In genomic region chr14:34436118-34436905, GRCh38 we compare ENCODE assay signal across 15 cellular contexts. TPM values are rescaled to one million over a fixed set of nuclear protein-coding genes. Genes with fewer than 3 reads are reported as not detected.
DNase-seq lines count a peak whose midpoint lies in the region; ATAC-seq, FAIRE-seq and TF ChIP-seq lines count a peak whose summit lies in the region.
"Had no signal": no experiment of that assay in that cellular context is flagged by ENCODE, and none has a peak within 500 bp of the region (broad histone marks: within the 10 kb centered on the region; RNA-seq: fewer than 3 reads in every experiment).

No MANE protein-coding gene starts in this region.

- TF ChIP-seq RAD21 in A549 (conservative IDR thresholded peaks at IDR 0.05 in 1 of 2, IDR thresholded peaks at IDR 0.05 in 1 of 2) = no peak

- peaks cover 1% of the 10 kb centered on the region for H3K4me1 Mint-ChIP-seq in stimulated activated effector memory CD8-positive, alpha-beta T cell treated with anti-CD3 and anti-CD28 coated beads, Interleukin-12 subunit alpha, Interleukin-12 subunit beta, amount 100 ng/mL, for 72 hours

- DNase-seq in A549 (ENCODE audit: low read depth in 1 of 2, low spot score in 1 of 2) (no peak), RPMI7951 (ENCODE audit: low read depth) (peak; percentile 11), fibroblast of pulmonary artery (ENCODE audit: low read depth) (peak; percentile 65), left cardiac atrium (no peak), prostate gland (ENCODE audit: low spot score) (no peak)
- no peak for DNase-seq in stimulated activated effector memory CD8-positive, alpha-beta T cell treated with anti-CD3 and anti-CD28 coated beads, Interleukin-12 subunit alpha, Interleukin-12 subunit beta, amount 100 ng/mL, for 72 hours (ENCODE audit: low spot score in 2 of 2)
- DNase-seq in activated naive CD4-positive, alpha-beta T cell treated with anti-CD3 and anti-CD28 coated beads, Interleukin-2, amount 50 U/mL, for 16 hours = no peak
- DNase-seq: activated CD8-positive, alpha-beta T cell treated with anti-CD3 and anti-CD28 coated beads for 36 hours; endodermal cell; H9; immature natural killer cell; NCI-H510A treated with DMSO at 0.1 percent for 48 hours had no signal

- no peak for TF ChIP-seq POLR2A in A549 (IDR thresholded peaks at IDR 0.05; ENCODE audit: low read length)
- no peak for TF ChIP-seq POLR2A in prostate gland (IDR thresholded peaks at IDR 0.05)

- H3K4me2 ChIP-seq in A549 = peak overlapping the region; percentile 44

- no peaks in the 10 kb centered on the region for H3K27me3 ChIP-seq in prostate gland (replicated peaks; ENCODE audit: insufficient read depth)

- H3K36me3 Mint-ChIP-seq in stimulated activated effector memory CD8-positive, alpha-beta T cell treated with anti-CD3 and anti-CD28 coated beads, Interleukin-12 subunit alpha, Interleukin-12 subunit beta, amount 100 ng/mL, for 72 hours = no peaks in the 10 kb centered on the region

- no peak overlapping the region for H3K27ac Mint-ChIP-seq in stimulated activated effector memory CD8-positive, alpha-beta T cell treated with anti-CD3 and anti-CD28 coated beads, Interleukin-12 subunit alpha, Interleukin-12 subunit beta, amount 100 ng/mL, for 72 hours
- H3K27ac Mint-ChIP-seq: activated CD8-positive, alpha-beta T cell treated with anti-CD3 and anti-CD28 coated beads for 36 hours; endodermal cell; nephron had no signal

- no peak for FAIRE-seq in A549 (lab: Jason Lieb, UNC)

- H3K9me3 ChIP-seq in A549 (no peaks in the 10 kb centered on the region), prostate gland (no peaks in the 10 kb centered on the region)

- ATAC-seq in A549 (peak in 1 of 2 experiments; percentile 58; a peak in 3 of 6 replicates), HG02852 (IDR thresholded peaks at IDR 0.05; ENCODE audit: unreplicated experiment) (peak; percentile 54), left cardiac atrium (no peak)
- no peak for ATAC-seq in stimulated activated effector memory CD8-positive, alpha-beta T cell treated with anti-CD3 and anti-CD28 coated beads, Interleukin-12 subunit alpha, Interleukin-12 subunit beta, amount 100 ng/mL, for 72 hours
- ATAC-seq: activated CD8-positive, alpha-beta T cell treated with anti-CD3 and anti-CD28 coated beads for 36 hours had no signal

- H3K4me3 Mint-ChIP-seq in stimulated activated effector memory CD8-positive, alpha-beta T cell treated with anti-CD3 and anti-CD28 coated beads, Interleukin-12 subunit alpha, Interleukin-12 subunit beta, amount 100 ng/mL, for 72 hours = no peak overlapping the region
- H3K4me3 Mint-ChIP-seq: activated CD8-positive, alpha-beta T cell treated with anti-CD3 and anti-CD28 coated beads for 36 hours; endodermal cell; H9; immature natural killer cell; nephron had no signal

- POLR2A ChIA-PET in A549 (lab: Yijun Ruan, JAX) = interaction anchor here (0.6 kb wide), 1 partner anchor 69 kb away, joined by 3 read pairs; no protein-coding TSS in a partner anchor

- no peaks in the 10 kb centered on the region for H3K36me3 ChIP-seq in prostate gland

- peak overlapping the region; percentile 14 to 77; a peak in 3 of 6 replicates for H3K27ac ChIP-seq in A549
- no peak overlapping the region for H3K27ac ChIP-seq in prostate gland
- H3K27ac ChIP-seq: SK-N-MC had no signal

- no peaks in the 10 kb centered on the region for H3K9me3 Mint-ChIP-seq in stimulated activated effector memory CD8-positive, alpha-beta T cell treated with anti-CD3 and anti-CD28 coated beads, Interleukin-12 subunit alpha, Interleukin-12 subunit beta, amount 100 ng/mL, for 72 hours
- H3K9me3 Mint-ChIP-seq: endodermal cell, H9 had no signal

- TF ChIP-seq EP300 in A549 (IDR thresholded peaks at IDR 0.05) = no peak

- TF ChIP-seq CTCF in A549 (IDR thresholded peaks at IDR 0.05) = no peak
- no peak for TF ChIP-seq CTCF in fibroblast of pulmonary artery (IDR thresholded peaks at IDR 0.05; ENCODE audit: low read length, missing control alignments)
- TF ChIP-seq CTCF in prostate gland (IDR thresholded peaks at IDR 0.05) = no peak

- CTCF ChIA-PET in A549 (lab: Yijun Ruan, JAX) = interaction anchor here (1.1 to 1.4 kb wide), 4 partner anchors 47 to 105 kb away, joined by 3 to 4 read pairs (median 3); no protein-coding TSS in a partner anchor

- peaks cover 38% of the 10 kb centered on the region for H3K4me1 ChIP-seq in A549
- no peaks in the 10 kb centered on the region for H3K4me1 ChIP-seq in prostate gland (replicated peaks)

- H3K4me3 ChIP-seq in A549 (no peak overlapping the region), fibroblast of pulmonary artery (replicated peaks; ENCODE audit: low read depth, low read length) (no peak overlapping the region), prostate gland (no peak overlapping the region)
- H3K4me3 ChIP-seq: SK-N-MC had no signal

- 19% methylated on average over 1 of the region's 1 CpG for WGBS in A549 (ENCODE audit: missing lambda C conversion rate)
- WGBS in prostate gland = 72% methylated on average over 1 of the region's 1 CpG

- intact Hi-C loops in left cardiac atrium (cut with DNase I) (no loop called here), prostate gland (cut with DNase I) (no loop called here)

TF ChIP-seq in A549, 52 proteins besides CTCF, POLR2A, EP300 and RAD21:
- TF ChIP-seq CEBPB (IDR thresholded peaks at IDR 0.05) (0 out of 4 replicates have a peak, but pooled peaks of 1 of the 2 experiments have one; percentile 11), TFCP2L1 (CRISPR knock-in tag; IDR thresholded peaks at IDR 0.05) (no peak), RFX5 (IDR thresholded peaks at IDR 0.05) (no peak)

RNA-seq across cellular contexts. Expression of gene SPTSSA, which starts 25.7 kb away (rescaled TPM):
- polyA plus RNA-seq in A549 (2011; rRNA removed) (91.6 and 105 TPM in 2 replicates), A549 (2017; fragmentation: RNase III; extraction: RNeasy Plus Mini Kit Qiagen cat#74134 plus additional on column Dnase treatment) (35.6 to 68.0 TPM (median 65.3 TPM) in 3 replicates)
- 70.8 and 71.7 TPM in 2 replicates for polyA plus RNA-seq in A549 (2012; cell fraction: cytosol; rRNA removed)
- polyA plus RNA-seq in A549 (2012; cell fraction: nucleus; rRNA removed) = 14.5 and 19.8 TPM in 2 replicates
- polyA minus RNA-seq in A549 (2011; rRNA and poly(A)+ RNA removed) = 31.5 and 37.6 TPM in 2 replicates
- 24.1 and 36.3 TPM in 2 replicates for total RNA-seq in RPMI7951 (2014; rRNA removed; shearing (Covaris generic))
- total RNA-seq in left cardiac atrium (10 to 100 TPM; 14.9 to 15.5 TPM), prostate gland (10 to 100 TPM; 12.5 to 21.9 TPM)

Comparison
In these comparisons a context has a peak if more than half of its experiments do, and no peak if none do; other contexts are left out.
1. DNase-seq: peak in RPMI7951 (single experiment) and fibroblast of pulmonary artery (single experiment); none in A549 (0 of 2), stimulated activated effector memory CD8-positive, alpha-beta T cell treated with anti-CD3 and anti-CD28 coated beads, Interleukin-12 subunit alpha, Interleukin-12 subunit beta, amount 100 ng/mL, for 72 hours (0 of 2), left cardiac atrium (single experiment), activated naive CD4-positive, alpha-beta T cell treated with anti-CD3 and anti-CD28 coated beads, Interleukin-2, amount 50 U/mL, for 16 hours (single experiment) and prostate gland (single experiment).
2. H3K27ac ChIP-seq: peak in A549 (2 of 2); none in prostate gland (0 of 2).